23 cellular contexts compared by ENCODE assay signal in the genomic region with DNA sequence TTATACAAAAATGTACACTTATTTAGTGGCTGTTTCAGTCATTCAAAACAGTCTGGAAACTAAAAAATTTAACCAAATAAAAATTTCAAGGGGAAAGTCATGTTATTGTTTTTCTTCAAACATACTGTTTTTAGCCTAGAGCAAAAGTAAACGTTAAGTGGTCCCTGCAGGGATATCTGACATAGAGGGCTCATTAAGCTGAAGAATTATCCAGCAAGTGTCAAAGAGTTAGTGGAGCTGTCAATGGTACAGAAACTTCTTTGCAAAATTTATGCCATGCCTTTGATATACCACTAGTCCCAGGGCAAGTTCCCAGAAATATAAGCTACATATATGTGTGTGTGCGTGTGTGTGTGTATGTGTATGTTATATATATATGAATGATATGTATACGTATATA.
A peak's percentile ranks its signal among the peaks of the same experiment; 100 is the strongest.
DNase-seq lines count a peak whose midpoint lies in the region; ATAC-seq and TF ChIP-seq lines count a peak whose summit lies in the region.
"Had no signal": no experiment of that assay in that cellular context is flagged by ENCODE, and none has a peak within 500 bp of the region (broad histone marks: within the 10 kb centered on the region; RNA-seq: fewer than 3 reads in every experiment).

No MANE protein-coding gene starts in this region.

- H3K9me3 ChIP-seq in HCT116 (ENCODE audit: control insufficient read depth in 1 of 2, insufficient read depth in 1 of 2, low read depth in 1 of 2, low read length in 2 of 2) (no peaks in the 10 kb centered on the region), HEK293 (ENCODE audit: control insufficient read depth, insufficient read depth, low read depth, low read length) (no peaks in the 10 kb centered on the region; the same call in 1 of the 2 replicates), upper lobe of left lung (no peaks in the 10 kb centered on the region)
- H3K9me3 ChIP-seq: BE2C, BLaER1 had no signal

- H3K79me2 ChIP-seq in HCT116 (ENCODE audit: insufficient read depth, low read length) = no peaks in the 10 kb centered on the region

- H3K27ac ChIP-seq in HCT116 (ENCODE audit: low read depth, low read length) (no peak overlapping the region), HEK293 (ENCODE audit: extremely low read depth, low read depth, low read length) (no peak overlapping the region), upper lobe of left lung (no peak overlapping the region)
- H3K27ac ChIP-seq: BLaER1 had no signal

- POLR2A ChIA-PET in HCT116 (lab: Charles Lee) (no interaction called here), HEK293 (lab: Yijun Ruan, JAX) (no interaction called here)

- H3K9me2 ChIP-seq in HCT116 (ENCODE audit: insufficient read depth) = peaks cover 3% of the 10 kb centered on the region; the same call in 1 of the 2 replicates

- BruUV-seq in HCT116 (replicated peaks; lab: Mats Ljungman, UMichigan) = no TSS peak

- TF ChIP-seq RAD21 in HCT116 (IDR thresholded peaks at IDR 0.05; ENCODE audit: low read depth) = no peak

- DNase-seq in HCT116 (ENCODE audit: low read depth, low spot score) = no peak
- DNase-seq in NCI-H69 (lab: John Stamatoyannopoulos, UW) = peak; percentile 84
- DNase-seq in stimulated activated CD4-positive, alpha-beta T cell treated with anti-CD3 and anti-CD28 coated beads, Interleukin-1b, Interleukin-23, amount 100 ng/mL, for 48 hours = no peak
- no peak for DNase-seq in upper lobe of left lung
- no peak for DNase-seq in amygdala (lab: John Stamatoyannopoulos, UW)
- DNase-seq: 8988T; ACHN; BE2C; C1 segment of cervical spinal cord; CD4-positive, alpha-beta memory T cell; CD4-positive, CD25-positive, alpha-beta regulatory T cell; CD8-positive, alpha-beta memory T cell; COR-L47; DMS 273 treated with DMSO at 0.1 percent for 48 hours; DMS153; DMS53; DMS79; DND-41; EL; GDM1 had no signal

- no peak for TF ChIP-seq EP300 in upper lobe of left lung (IDR thresholded peaks at IDR 0.05)

- no peak overlapping the region for H3K4me2 ChIP-seq in HCT116 (ENCODE audit: low read length)
- H3K4me2 ChIP-seq: BLaER1 had no signal

- ATAC-seq in HCT116 (no peak), upper lobe of left lung (ENCODE audit: low FRiP score in 2 of 2) (no peak)
- ATAC-seq: GM12878 had no signal

- no peak for TF ChIP-seq POLR2A in HCT116 (IDR thresholded peaks at IDR 0.05; ENCODE audit: borderline replicate concordance, extremely low read depth, insufficient read depth, insufficient read length)
- TF ChIP-seq POLR2A in upper lobe of left lung (IDR thresholded peaks at IDR 0.05) = no peak

- H3K36me3 ChIP-seq in HCT116 (ENCODE audit: control insufficient read depth in 1 of 2, insufficient read depth in 2 of 2, low read length in 2 of 2) = no peaks in the 10 kb centered on the region
- H3K36me3 ChIP-seq in HEK293 (ENCODE audit: control insufficient read depth in 2 of 2, insufficient read depth in 1 of 2, low read length in 2 of 2) = no peaks in the 10 kb centered on the region
- no peaks in the 10 kb centered on the region for H3K36me3 ChIP-seq in upper lobe of left lung
- H3K36me3 ChIP-seq: BE2C, BLaER1 had no signal

- CTCF ChIA-PET in HCT116 (lab: Charles Lee) (no interaction called here), HEK293 (lab: Yijun Ruan, JAX) (no interaction called here)

- 82 to 85% methylated on average over 3 of the region's 3 CpGs for WGBS in upper lobe of left lung, 2 donors

- no peaks in the 10 kb centered on the region for H4K20me1 ChIP-seq in HCT116 (ENCODE audit: insufficient read depth)
- H4K20me1 ChIP-seq: BLaER1 had no signal

- RAD21 ChIA-PET in HCT116 (lab: Charles Lee; ENCODE audit: low non-redundant PET in 1 of 2, low total read pairs in 2 of 2, uncharacterized antibody in 2 of 2, unreplicated experiment in 2 of 2) = no interaction called here

- no peak for TF ChIP-seq CTCF in HCT116 (IDR thresholded peaks at IDR 0.05 in 2 of 3, conservative IDR thresholded peaks at IDR 0.05 in 1 of 3; ENCODE audit: borderline replicate concordance in 1 of 3, insufficient read depth in 1 of 3, low read depth in 2 of 3, low read length in 2 of 3)
- TF ChIP-seq CTCF in HEK293 (tag by site-specific recombination; IDR thresholded peaks at IDR 0.05) = no peak
- TF ChIP-seq CTCF in upper lobe of left lung (IDR thresholded peaks at IDR 0.05) = no peak

- no peak overlapping the region for H3K9ac ChIP-seq in HCT116 (ENCODE audit: low read length)
- H3K9ac ChIP-seq: BLaER1 had no signal

- H3K4me1 ChIP-seq in HCT116 (ENCODE audit: control insufficient read depth in 1 of 2, insufficient read depth in 2 of 2, low read length in 2 of 2) = no peaks in the 10 kb centered on the region
- H3K4me1 ChIP-seq in HEK293 (ENCODE audit: control insufficient read depth, insufficient read depth, low read length) = no peaks in the 10 kb centered on the region
- H3K4me1 ChIP-seq in upper lobe of left lung = no peaks in the 10 kb centered on the region
- H3K4me1 ChIP-seq: BE2C, BLaER1 had no signal

- H3K4me3 ChIP-seq in HCT116 (replicated peaks in 1 of 2; ENCODE audit: low read depth in 1 of 2, low read length in 2 of 2) (no peak overlapping the region), HEK293 (ENCODE audit: low read depth, low read length) (no peak overlapping the region), upper lobe of left lung (no peak overlapping the region)
- H3K4me3 ChIP-seq: BLaER1, GM12878 had no signal

- intact Hi-C loops in HCT116 (cut with micrococcal nuclease) = no loop called here

- no peaks in the 10 kb centered on the region for H3K27me3 ChIP-seq in HCT116 (ENCODE audit: insufficient read depth, low read length)
- no peaks in the 10 kb centered on the region for H3K27me3 ChIP-seq in upper lobe of left lung
- H3K27me3 ChIP-seq: BE2C, BLaER1 had no signal

- H2AFZ ChIP-seq in HCT116 (ENCODE audit: low read depth, low read length, poor library complexity, severe bottlenecking) = peak overlapping the region; percentile 18

TF ChIP-seq in HCT116, 20 proteins besides CTCF, POLR2A, EP300 and RAD21:
- TF ChIP-seq YY1 (IDR thresholded peaks at IDR 0.05; ENCODE audit: extremely low read depth, insufficient replicate concordance, low read depth, low read length) (no peak), EGR1 (IDR thresholded peaks at IDR 0.05; ENCODE audit: low read depth) (no peak)

TF ChIP-seq in HEK293, 187 proteins besides CTCF, POLR2A, EP300 and RAD21:
- TF ChIP-seq ZNF704 (tag by site-specific recombination; IDR thresholded peaks at IDR 0.05) (no peak), ZBTB8A (tag by site-specific recombination; IDR thresholded peaks at IDR 0.05) (0 out of 2 replicates have a peak, but pooled peaks have one; percentile 2), BCL6B (tag by site-specific recombination; IDR thresholded peaks at IDR 0.05) (no peak)
TF ChIP-seq in HEK293: peak in this region for 1.
